ENCODE assay signal across 17 cellular contexts in the genomic region with DNA sequence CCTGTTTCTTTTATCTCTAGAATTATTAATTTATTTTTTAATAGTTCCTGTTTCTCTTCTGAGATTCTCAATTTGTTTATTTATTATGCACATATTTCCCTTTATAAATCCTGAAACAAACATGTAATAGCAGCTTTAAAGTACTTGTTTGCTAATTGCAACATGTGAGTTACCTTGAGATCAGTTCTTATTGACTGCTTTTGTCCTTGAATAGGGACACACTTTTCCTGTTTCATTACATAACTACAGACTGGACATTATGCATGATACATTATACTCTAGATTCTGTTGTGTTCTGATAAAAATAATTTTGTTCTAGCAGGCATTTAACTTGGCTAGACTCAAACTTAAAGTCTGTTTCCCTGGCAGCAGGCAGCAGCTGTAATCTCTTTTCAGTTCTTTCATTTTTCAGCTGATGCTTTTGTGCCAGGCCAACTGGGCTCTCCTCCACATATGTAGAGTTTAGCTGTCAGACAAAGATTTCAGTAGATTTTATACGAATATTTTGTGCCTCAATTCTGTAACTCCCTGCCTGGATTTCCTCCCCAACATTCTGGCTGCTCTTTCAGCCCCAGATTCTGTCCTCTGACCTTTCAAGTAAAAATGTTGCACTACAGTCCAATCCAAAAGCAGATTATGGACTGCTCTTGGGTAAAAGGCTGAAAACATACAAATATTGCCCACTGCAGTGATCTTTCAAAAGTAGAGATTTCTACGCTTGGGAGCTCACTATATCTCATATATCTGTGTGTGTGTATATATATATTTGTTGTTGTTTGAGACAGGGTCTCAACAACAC. TPM values are rescaled to one million over a fixed set of nuclear protein-coding genes. Genes with fewer than 3 reads are reported as not detected.
"Had no signal": no experiment of that assay in that cellular context is flagged by ENCODE, and none has a peak within 500 bp of the region (broad histone marks: within the 10 kb centered on the region; RNA-seq: fewer than 3 reads in every experiment).

No MANE protein-coding gene starts in this region.

- FAIRE-seq: bronchial epithelial cell, TTC549 had no signal

- H3K9me3 Mint-ChIP-seq: activated T-helper 1 cell treated with anti-CD3 and anti-CD28 coated beads, Interleukin-12 subunit alpha, Interleukin-12 subunit beta, Interleukin-2, Interleukin-4 antibody, amounts not matched to agents 30 ng/mL and 10 ng/mL and 1 ng/mL, durations not matched to agents 14 hours and 24 hours and 36 hours; stimulated activated naive B cell treated with anti-CD40 and anti-IgM and Interleukin-4, amounts not matched to agents 10 μg/mL and 1 μg/mL and 100 μg/mL, for 72 hours had no signal

- H3K4me1 ChIP-seq: gastrocnemius medialis, transverse colon had no signal

- H3K27ac ChIP-seq: epithelial cell of prostate, gastrocnemius medialis, lower lobe of right lung, transverse colon had no signal

- H3K36me3 Mint-ChIP-seq: naive B cell; stimulated activated naive B cell treated with anti-CD40 and anti-IgM and Interleukin-4, amounts not matched to agents 10 μg/mL and 1 μg/mL and 100 μg/mL, for 72 hours had no signal

- H3K4me3 ChIP-seq: gastrocnemius medialis, lower lobe of right lung, transverse colon had no signal

- H3K4me1 Mint-ChIP-seq: activated B cell treated with CpG ODN at 0.5 μM for 24 hours; naive B cell; stimulated activated naive B cell treated with anti-CD40 and anti-IgM and Interleukin-4, amounts not matched to agents 10 μg/mL and 1 μg/mL and 100 μg/mL, for 72 hours had no signal

- H3K27me3 ChIP-seq: gastrocnemius medialis, transverse colon had no signal

- H3K27ac Mint-ChIP-seq: activated B cell treated with CpG ODN at 0.5 μM for 24 hours; activated T-helper 1 cell treated with anti-CD3 and anti-CD28 coated beads, Interleukin-12 subunit alpha, Interleukin-12 subunit beta, Interleukin-2, Interleukin-4 antibody, amounts not matched to agents 30 ng/mL and 10 ng/mL and 1 ng/mL, durations not matched to agents 14 hours and 24 hours and 36 hours; naive B cell; stimulated activated naive B cell treated with anti-CD40 and anti-IgM and Interleukin-4, amounts not matched to agents 10 μg/mL and 1 μg/mL and 100 μg/mL, for 72 hours had no signal

- H3K27me3 Mint-ChIP-seq: stimulated activated naive B cell treated with anti-CD40 and anti-IgM and Interleukin-4, amounts not matched to agents 10 μg/mL and 1 μg/mL and 100 μg/mL, for 72 hours had no signal

- ATAC-seq: gastrocnemius medialis; lower lobe of right lung; stimulated activated naive B cell treated with anti-CD40 and anti-IgM and Interleukin-4, amounts not matched to agents 10 μg/mL and 1 μg/mL and 100 μg/mL, for 72 hours had no signal

- DNase-seq: activated B cell treated with CpG ODN at 0.5 μM for 24 hours; activated CD4-positive, alpha-beta T cell treated with anti-CD3 and anti-CD28 coated beads, Interleukin-2, amount 50 U/mL, for 1 hour; activated CD8-positive, alpha-beta memory T cell treated with anti-CD3 and anti-CD28 coated beads for 24 hours; aorta; gastrocnemius medialis; lower lobe of right lung; naive B cell; stimulated activated CD4-positive, alpha-beta T cell treated with anti-CD3 and anti-CD28 coated beads, Interleukin-15, amount 100 ng/mL, for 24 hours; stimulated activated CD4-positive, alpha-beta T cell treated with anti-CD3 and anti-CD28 coated beads, Interleukin-4, amount 100 ng/mL, for 1 hour; stimulated activated naive B cell treated with anti-CD40 and anti-IgM and Interleukin-4, amounts not matched to agents 10 μg/mL and 1 μg/mL and 100 μg/mL, for 72 hours; T-helper 2 cell; transverse colon had no signal

- H3K9me3 ChIP-seq: gastrocnemius medialis, lower lobe of right lung, transverse colon had no signal

- H3K4me3 Mint-ChIP-seq: activated B cell treated with CpG ODN at 0.5 μM for 24 hours; activated T-helper 1 cell treated with anti-CD3 and anti-CD28 coated beads, Interleukin-12 subunit alpha, Interleukin-12 subunit beta, Interleukin-2, Interleukin-4 antibody, amounts not matched to agents 30 ng/mL and 10 ng/mL and 1 ng/mL, durations not matched to agents 14 hours and 24 hours and 36 hours; naive B cell; stimulated activated naive B cell treated with anti-CD40 and anti-IgM and Interleukin-4, amounts not matched to agents 10 μg/mL and 1 μg/mL and 100 μg/mL, for 72 hours had no signal

RNA-seq across cellular contexts. Expression of a gene that starts 41.9 kb away (rescaled TPM):
- total RNA-seq: activated B cell treated with CpG ODN at 0.5 μM for 24 hours; activated T-helper 1 cell treated with anti-CD3 and anti-CD28 coated beads, Interleukin-12 subunit alpha, Interleukin-12 subunit beta, Interleukin-2, Interleukin-4 antibody, amounts not matched to agents 30 ng/mL and 10 ng/mL and 1 ng/mL, durations not matched to agents 14 hours and 24 hours and 36 hours; mononuclear cell had no signal
